ENCODE assay signal across 17 cellular contexts in the genomic region with DNA sequence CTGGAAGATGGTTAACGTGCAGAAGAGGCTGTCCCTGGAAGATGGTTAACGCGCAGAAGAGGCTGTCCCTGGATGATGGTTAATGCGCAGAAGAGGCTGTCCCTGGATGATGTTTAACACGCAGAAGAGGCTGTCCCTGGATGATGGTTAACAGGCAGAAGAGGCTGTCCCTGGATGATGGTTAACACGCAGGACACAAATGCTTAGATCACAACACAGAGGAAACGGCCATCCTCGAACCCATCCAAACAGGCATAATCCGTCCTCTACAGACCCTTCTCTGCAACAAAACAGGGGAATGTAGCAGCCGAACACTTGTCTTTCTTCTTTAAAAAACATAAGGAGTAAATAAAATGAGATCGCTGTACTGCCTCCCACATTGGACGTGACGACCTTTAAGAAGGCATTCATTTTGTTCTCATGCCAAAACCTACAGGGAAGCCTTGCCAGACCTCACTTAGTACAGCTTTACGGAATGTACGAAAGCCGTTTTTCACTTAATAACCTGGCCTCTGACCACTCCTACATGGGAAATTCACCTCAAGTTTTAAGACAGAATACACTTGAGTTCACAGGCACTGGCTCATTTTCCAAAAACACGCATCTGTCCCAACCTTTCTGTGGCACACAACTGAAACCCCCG.
"Had no signal": no experiment of that assay in that cellular context is flagged by ENCODE, and none has a peak within 500 bp of the region (broad histone marks: within the 10 kb centered on the region; RNA-seq: fewer than 3 reads in every experiment).

No MANE protein-coding gene starts in this region.

- H3K4me3 Mint-ChIP-seq: activated CD4-positive, alpha-beta memory T cell treated with anti-CD3 and anti-CD28 coated beads, Interleukin-2, amount 10 ng/mL, durations not matched to agents 7 days and 5 days; activated CD4-positive, alpha-beta T cell treated with anti-CD3 and anti-CD28 coated beads for 36 hours; activated naive CD4-positive, alpha-beta T cell treated with anti-CD3 and anti-CD28 coated beads, Interleukin-2, amount 10 ng/mL, durations not matched to agents 7 days and 5 days; activated T-cell treated with anti-CD3 and anti-CD28 coated beads, Interleukin-2, amount 50 U/mL, for 24 hours; T-helper 17 cell had no signal

- H3K4me1 ChIP-seq: adrenal gland, suprapubic skin, upper lobe of right lung had no signal

- H3K27me3 ChIP-seq: adrenal gland, brain microvascular endothelial cell, suprapubic skin, upper lobe of right lung had no signal

- H3K4me3 ChIP-seq: adrenal gland, skin epidermis, suprapubic skin, upper lobe of right lung had no signal

- ATAC-seq: activated CD4-positive, alpha-beta T cell treated with anti-CD3 and anti-CD28 coated beads for 36 hours; effector memory CD8-positive, alpha-beta T cell; T-helper 17 cell; upper lobe of right lung had no signal

- H3K27ac ChIP-seq: adrenal gland, brain microvascular endothelial cell, skin epidermis, suprapubic skin, upper lobe of right lung had no signal

- H3K9me3 Mint-ChIP-seq: activated T-cell treated with anti-CD3 and anti-CD28 coated beads, Interleukin-2, amount 50 U/mL, for 24 hours had no signal

- DNase-seq: activated CD4-positive, alpha-beta memory T cell treated with anti-CD3 and anti-CD28 coated beads, Interleukin-2, amount 10 ng/mL, durations not matched to agents 7 days and 5 days; activated CD4-positive, alpha-beta T cell treated with anti-CD3 and anti-CD28 coated beads for 36 hours; activated naive CD4-positive, alpha-beta T cell treated with anti-CD3 and anti-CD28 coated beads, Interleukin-2, amount 10 ng/mL, durations not matched to agents 7 days and 5 days; activated T-cell treated with anti-CD3 and anti-CD28 coated beads, Interleukin-2, amount 50 U/mL, for 24 hours; brain microvascular endothelial cell; cerebellar nuclear complex; dermis blood vessel endothelial cell; effector memory CD8-positive, alpha-beta T cell; hypothalamus; retina; stimulated activated CD4-positive, alpha-beta T cell treated with anti-CD3 and anti-CD28 coated beads, Interleukin-4, amount 100 ng/mL, for 24 hours; stimulated activated naive CD4-positive, alpha-beta T cell; T-helper 17 cell; upper lobe of right lung had no signal

- H3K27me3 Mint-ChIP-seq: activated CD4-positive, alpha-beta T cell treated with anti-CD3 and anti-CD28 coated beads for 36 hours; activated T-cell treated with anti-CD3 and anti-CD28 coated beads, Interleukin-2, amount 50 U/mL, for 24 hours; effector memory CD8-positive, alpha-beta T cell; T-helper 17 cell had no signal

- H3K9me3 ChIP-seq: adrenal gland, suprapubic skin, upper lobe of right lung had no signal

- H3K27ac Mint-ChIP-seq: activated CD4-positive, alpha-beta memory T cell treated with anti-CD3 and anti-CD28 coated beads, Interleukin-2, amount 10 ng/mL, durations not matched to agents 7 days and 5 days; activated CD4-positive, alpha-beta T cell treated with anti-CD3 and anti-CD28 coated beads for 36 hours; activated naive CD4-positive, alpha-beta T cell treated with anti-CD3 and anti-CD28 coated beads, Interleukin-2, amount 10 ng/mL, durations not matched to agents 7 days and 5 days; activated T-cell treated with anti-CD3 and anti-CD28 coated beads, Interleukin-2, amount 50 U/mL, for 24 hours; T-helper 17 cell had no signal
